ENCODE assay signal across 11 cellular contexts in the genomic region with DNA sequence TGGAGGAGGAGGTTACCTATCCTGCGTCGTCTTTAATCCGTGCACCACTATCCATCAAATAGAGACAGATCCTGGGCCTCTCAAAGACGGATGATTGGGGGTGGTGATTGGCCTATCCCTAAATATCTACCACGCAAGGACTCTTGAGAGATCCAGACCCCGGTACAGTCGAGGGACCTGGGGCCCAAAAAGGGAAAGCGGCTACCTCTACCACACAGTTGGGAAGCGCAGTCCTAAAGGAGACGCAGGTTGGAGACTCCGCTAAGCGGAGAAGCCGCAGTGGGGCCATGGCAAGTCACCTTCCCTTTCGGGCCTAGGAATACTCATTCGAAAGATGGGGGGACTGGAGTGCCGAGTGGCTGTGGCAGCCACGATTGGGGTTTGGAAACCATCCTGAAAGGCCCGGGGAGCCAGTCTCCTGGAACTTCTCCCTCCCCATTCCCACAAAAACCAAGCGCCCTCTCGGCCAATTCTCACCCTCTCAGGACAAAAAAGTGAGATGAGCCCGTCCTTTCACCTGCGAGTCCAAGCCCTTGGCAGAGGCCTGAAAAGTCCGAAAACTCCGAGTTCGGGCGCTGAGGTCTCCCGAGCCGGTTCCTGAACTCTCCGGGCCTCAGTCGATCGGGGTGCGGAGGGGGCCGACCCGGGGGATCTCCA. TPM values are rescaled to one million over a fixed set of nuclear protein-coding genes. Genes with fewer than 3 reads are reported as not detected.
DNase-seq lines count a peak whose midpoint lies in the region; ATAC-seq and TF ChIP-seq lines count a peak whose summit lies in the region.
"Had no signal": no experiment of that assay in that cellular context is flagged by ENCODE, and none has a peak within 500 bp of the region (broad histone marks: within the 10 kb centered on the region; RNA-seq: fewer than 3 reads in every experiment).

No MANE protein-coding gene starts in this region.

- peak overlapping the region; percentile 18 for H3K4me3 Mint-ChIP-seq in activated CD4-positive, alpha-beta T cell treated with anti-CD3 and anti-CD28 coated beads for 36 hours
- peak overlapping the region; percentile 42 to 65 for H3K4me3 Mint-ChIP-seq in stimulated activated naive B cell treated with anti-CD40 and anti-IgM and Interleukin-4, amounts not matched to agents 10 μg/mL and 1 μg/mL and 100 μg/mL, for 72 hours

- no peak for ATAC-seq in activated CD4-positive, alpha-beta T cell treated with anti-CD3 and anti-CD28 coated beads for 36 hours
- no peak; the same call in 2 of the 3 replicates for ATAC-seq in RWPE2 (ENCODE audit: low read depth)
- ATAC-seq in stimulated activated naive B cell treated with anti-CD40 and anti-IgM and Interleukin-4, amounts not matched to agents 10 μg/mL and 1 μg/mL and 100 μg/mL, for 72 hours (replicated peaks): no peak

- no peak for TF ChIP-seq CTCF in RWPE2 (IDR thresholded peaks at IDR 0.05; ENCODE audit: poor library complexity, severe bottlenecking)
- TF ChIP-seq CTCF in BE2C (IDR thresholded peaks at IDR 0.05; ENCODE audit: low read depth, low read length): no peak

- POLR2A ChIA-PET in activated CD4-positive, alpha-beta T cell treated with anti-CD3 and anti-CD28 coated beads for 36 hours (lab: Charles Lee): no interaction called here

- CTCF ChIA-PET in activated CD4-positive, alpha-beta T cell treated with anti-CD3 and anti-CD28 coated beads for 36 hours (lab: Charles Lee): no interaction called here

- H3K27ac ChIP-seq in RWPE2 (ENCODE audit: poor library complexity, severe bottlenecking) (no peak overlapping the region), iPS DF 6.9 (ENCODE audit: low read length) (no peak overlapping the region)

- H3K27me3 ChIP-seq in RWPE2 (ENCODE audit: insufficient read depth, poor library complexity, severe bottlenecking) (peaks cover 36% of the 10 kb centered on the region), iPS DF 6.9 (ENCODE audit: control insufficient read depth, insufficient read depth, low read length) (peaks cover 92% of the 10 kb centered on the region), BE2C (peaks cover 99% of the 10 kb centered on the region)

- peaks cover 24% of the 10 kb centered on the region for H3K4me1 Mint-ChIP-seq in activated CD4-positive, alpha-beta T cell treated with anti-CD3 and anti-CD28 coated beads for 36 hours
- peaks cover 12 to 45% of the 10 kb centered on the region in 2 donors for H3K4me1 Mint-ChIP-seq in stimulated activated naive B cell treated with anti-CD40 and anti-IgM and Interleukin-4, amounts not matched to agents 10 μg/mL and 1 μg/mL and 100 μg/mL, for 72 hours

- no peak for DNase-seq in activated CD4-positive, alpha-beta T cell treated with anti-CD3 and anti-CD28 coated beads for 36 hours
- no peak for DNase-seq in activated CD4-positive, alpha-beta T cell treated with anti-CD3 and anti-CD28 coated beads for 4 hours
- no peak for DNase-seq in RWPE2 (ENCODE audit: low spot score)
- DNase-seq in iPS DF 6.9 (ENCODE audit: low read depth, low spot score): no peak
- DNase-seq in stimulated activated naive B cell treated with anti-CD40 and anti-IgM and Interleukin-4, amounts not matched to agents 10 μg/mL and 1 μg/mL and 100 μg/mL, for 72 hours: no peak
- no peak for DNase-seq in ecto neural progenitor cell (ENCODE audit: low spot score)
- DNase-seq in BE2C: no peak
- DNase-seq in SHP77 treated with DMSO at 0.1 percent for 48 hours (lab: John Stamatoyannopoulos, UW): no peak
- DNase-seq: activated CD8-positive, alpha-beta memory T cell treated with anti-CD3 and anti-CD28 coated beads, Interleukin-2, amount 50 U/mL, for 4 hours; MM.1S had no signal

- no CpG with 5 or more reads among the region's 34 CpGs for WGBS in iPS DF 6.9 (ENCODE audit: insufficient coverage, insufficient read length)

- H3K9me3 ChIP-seq in RWPE2 (ENCODE audit: severe bottlenecking) (no peaks in the 10 kb centered on the region), iPS DF 6.9 (ENCODE audit: control insufficient read depth, insufficient read depth, low read length) (no peaks in the 10 kb centered on the region), BE2C (no peaks in the 10 kb centered on the region; the same call in 1 of the 2 replicates)

- no peaks in the 10 kb centered on the region for H3K4me1 ChIP-seq in RWPE2 (ENCODE audit: insufficient read depth, poor library complexity, severe bottlenecking)
- peaks cover 8% of the 10 kb centered on the region for H3K4me1 ChIP-seq in iPS DF 6.9 (ENCODE audit: control insufficient read depth, insufficient read depth, low read length)
- H3K4me1 ChIP-seq in BE2C: no peaks in the 10 kb centered on the region

- intact Hi-C loops in activated CD4-positive, alpha-beta T cell treated with anti-CD3 and anti-CD28 coated beads for 36 hours (cut with DNase I, micrococcal nuclease): loop anchor here (2.0 to 5.0 kb wide), 3 partner anchors 50 to 350 kb away; a partner anchor contains a TSS

- no peaks in the 10 kb centered on the region for H3K9me3 Mint-ChIP-seq in activated CD4-positive, alpha-beta T cell treated with anti-CD3 and anti-CD28 coated beads for 36 hours (ENCODE audit: low read depth)
- H3K9me3 Mint-ChIP-seq in stimulated activated naive B cell treated with anti-CD40 and anti-IgM and Interleukin-4, amounts not matched to agents 10 μg/mL and 1 μg/mL and 100 μg/mL, for 72 hours: no peaks in the 10 kb centered on the region

- peaks cover 75% of the 10 kb centered on the region for H3K27me3 Mint-ChIP-seq in activated CD4-positive, alpha-beta T cell treated with anti-CD3 and anti-CD28 coated beads for 36 hours
- peaks cover 67 to 81% of the 10 kb centered on the region in 2 donors for H3K27me3 Mint-ChIP-seq in stimulated activated naive B cell treated with anti-CD40 and anti-IgM and Interleukin-4, amounts not matched to agents 10 μg/mL and 1 μg/mL and 100 μg/mL, for 72 hours

- peak overlapping the region; percentile 49 for H3K4me3 ChIP-seq in RWPE2 (ENCODE audit: severe bottlenecking)
- peak overlapping the region; percentile 43; the same call in 1 of the 2 replicates for H3K4me3 ChIP-seq in iPS DF 6.9 (ENCODE audit: low read length)
- H3K4me3 ChIP-seq in BE2C (ENCODE audit: low read depth, low read length): no peak overlapping the region

- no peaks in the 10 kb centered on the region for H3K36me3 Mint-ChIP-seq in activated CD4-positive, alpha-beta T cell treated with anti-CD3 and anti-CD28 coated beads for 36 hours (ENCODE audit: low read depth)
- H3K36me3 Mint-ChIP-seq in stimulated activated naive B cell treated with anti-CD40 and anti-IgM and Interleukin-4, amounts not matched to agents 10 μg/mL and 1 μg/mL and 100 μg/mL, for 72 hours: peaks cover 3 to 5% of the 10 kb centered on the region in 2 donors

- no peak overlapping the region for H3K27ac Mint-ChIP-seq in activated CD4-positive, alpha-beta T cell treated with anti-CD3 and anti-CD28 coated beads for 36 hours
- peak overlapping the region; percentile 82 for H3K27ac Mint-ChIP-seq in stimulated activated naive B cell treated with anti-CD40 and anti-IgM and Interleukin-4, amounts not matched to agents 10 μg/mL and 1 μg/mL and 100 μg/mL, for 72 hours

- H3K36me3 ChIP-seq in RWPE2 (ENCODE audit: low read depth): no peaks in the 10 kb centered on the region
- H3K36me3 ChIP-seq in iPS DF 6.9 (ENCODE audit: control insufficient read depth, insufficient read depth, low read length): no peaks in the 10 kb centered on the region
- no peaks in the 10 kb centered on the region for H3K36me3 ChIP-seq in BE2C

RNA-seq across cellular contexts. Expression of a gene that starts 0.5 kb away (rescaled TPM):
- under 1 TPM; 0.07 TPM for total RNA-seq in activated CD4-positive, alpha-beta T cell treated with anti-CD3 and anti-CD28 coated beads for 36 hours
- not detected for polyA plus RNA-seq in BE2C (2012; ENCODE audit: insufficient read depth, insufficient read length, low read depth)
- total RNA-seq: frontal cortex had no signal
